9 cellular contexts compared by ENCODE assay signal in genomic region chr15:90419738-90420487, GRCh38. TPM values are rescaled to one million over a fixed set of nuclear protein-coding genes. Genes with fewer than 3 reads are reported as not detected.
DNase-seq lines count a peak whose midpoint lies in the region; ATAC-seq and TF ChIP-seq lines count a peak whose summit lies in the region.
"Had no signal": no experiment of that assay in that cellular context is flagged by ENCODE, and none has a peak within 500 bp of the region (broad histone marks: within the 10 kb centered on the region; RNA-seq: fewer than 3 reads in every experiment).

No MANE protein-coding gene starts in this region.

- no peak overlapping the region for H3K4me3 ChIP-seq in colonic mucosa

- peak; percentile 96 to 97 for ATAC-seq in activated T-cell treated with anti-CD3 and anti-CD28 coated beads, Interleukin-2, amount 50 U/mL, for 4 hours

- H3K27me3 ChIP-seq in colonic mucosa, result no peaks in the 10 kb centered on the region

- DNase-seq in activated T-cell treated with anti-CD3 and anti-CD28 coated beads, Interleukin-2, amount 50 U/mL, for 4 hours, result no peak
- DNase-seq in activated T-cell treated with anti-CD3 and anti-CD28 coated beads for 4 hours (no peak), NCI-H226 (peak; percentile 89), colonic mucosa (no peak), nephron progenitor cell (no peak), NCI-H1048 (lab: John Stamatoyannopoulos, UW) (no peak), cerebellar nuclear complex (lab: John Stamatoyannopoulos, UW) (no peak), NCI-H1694 treated with DMSO at 0.1 percent for 48 hours (lab: John Stamatoyannopoulos, UW) (no peak)
- DNase-seq: DND-41 had no signal

- H3K36me3 ChIP-seq in colonic mucosa, result no peaks in the 10 kb centered on the region

- intact Hi-C loops in colonic mucosa (cut with DNase I), result no loop called here

- TF ChIP-seq CTCF in colonic mucosa (IDR thresholded peaks at IDR 0.05) (no peak), nephron progenitor cell (IDR thresholded peaks at IDR 0.05) (no peak)

- H3K27ac ChIP-seq in colonic mucosa, result peak overlapping the region; percentile 7

- H3K4me1 ChIP-seq in colonic mucosa, result peaks cover 25% of the 10 kb centered on the region

- H3K27ac Mint-ChIP-seq in nephron progenitor cell, result peak overlapping the region; percentile 3

- H3K9me3 ChIP-seq in colonic mucosa, result no peaks in the 10 kb centered on the region

- peaks cover 7% of the 10 kb centered on the region for H3K36me3 Mint-ChIP-seq in activated T-cell treated with anti-CD3 and anti-CD28 coated beads, Interleukin-2, amount 50 U/mL, for 4 hours (ENCODE audit: insufficient read depth)
- peaks cover 13% of the 10 kb centered on the region for H3K36me3 Mint-ChIP-seq in nephron progenitor cell (ENCODE audit: low read depth)

- no peaks in the 10 kb centered on the region for H3K27me3 Mint-ChIP-seq in activated T-cell treated with anti-CD3 and anti-CD28 coated beads, Interleukin-2, amount 50 U/mL, for 4 hours (ENCODE audit: low read depth)
- H3K27me3 Mint-ChIP-seq in nephron progenitor cell (ENCODE audit: low read depth, poor library complexity), result no peaks in the 10 kb centered on the region

- peak overlapping the region in 1 of 2 donors; percentile 35 for H3K9ac ChIP-seq in colonic mucosa (ENCODE audit: low read depth in 2 of 2, low read length in 2 of 2)

- H3K9me3 Mint-ChIP-seq in activated T-cell treated with anti-CD3 and anti-CD28 coated beads, Interleukin-2, amount 50 U/mL, for 4 hours, result no peaks in the 10 kb centered on the region
- H3K9me3 Mint-ChIP-seq in nephron progenitor cell, result peaks cover 15% of the 10 kb centered on the region

- peaks cover 74% of the 10 kb centered on the region for H3K4me1 Mint-ChIP-seq in activated T-cell treated with anti-CD3 and anti-CD28 coated beads, Interleukin-2, amount 50 U/mL, for 4 hours (ENCODE audit: low read depth)
- H3K4me1 Mint-ChIP-seq in nephron progenitor cell, result peaks cover 10% of the 10 kb centered on the region

- peak overlapping the region; percentile 51 for H3K4me3 Mint-ChIP-seq in activated T-cell treated with anti-CD3 and anti-CD28 coated beads, Interleukin-2, amount 50 U/mL, for 4 hours
- H3K4me3 Mint-ChIP-seq in nephron progenitor cell, result no peak overlapping the region

RNA-seq across cellular contexts. Expression of gene IQGAP1, which starts 31.9 kb away (rescaled TPM):
- 10 to 100 TPM; 83.1 to 96.0 (median 91.4) TPM for total RNA-seq in activated T-cell treated with anti-CD3 and anti-CD28 coated beads, Interleukin-2, amount 50 U/mL, for 4 hours
- total RNA-seq in colonic mucosa, result 100 to 1,000 TPM; 210 to 243 TPM
